Comparison of ENCODE assay signal across 8 cellular contexts in genomic region chr16:70738083-70738977, GRCh38. TPM values are rescaled to one million over a fixed set of nuclear protein-coding genes. Genes with fewer than 3 reads are reported as not detected.
DNase-seq lines count a peak whose midpoint lies in the region; ATAC-seq and TF ChIP-seq lines count a peak whose summit lies in the region.

No MANE protein-coding gene starts in this region.

- peak overlapping the region; percentile 28 to 88 (median 75) for H3K4me3 Mint-ChIP-seq in CD8-positive, alpha-beta memory T cell
- no peak overlapping the region for H3K4me3 Mint-ChIP-seq in memory B cell

- POLR2A ChIA-PET in CD8-positive, alpha-beta memory T cell (lab: Charles Lee) = no interaction called here

- peak overlapping the region; percentile 83 to 99 (median 97) for H3K27ac Mint-ChIP-seq in CD8-positive, alpha-beta memory T cell
- peak overlapping the region; percentile 71 for H3K27ac Mint-ChIP-seq in memory B cell

- H3K36me3 Mint-ChIP-seq in CD8-positive, alpha-beta memory T cell = peaks cover 6 to 39% (median 12%) of the 10 kb centered on the region in 3 donors
- H3K36me3 Mint-ChIP-seq in memory B cell = peaks cover 33% of the 10 kb centered on the region

- peak in 1 of 5 donors; percentile 10 for DNase-seq in CD8-positive, alpha-beta memory T cell
- peak; percentile 69 for DNase-seq in HCEC 1CT
- peak; percentile 88 to 90 for DNase-seq in dermis microvascular lymphatic vessel endothelial cell (ENCODE audit: low read depth in 2 of 2)
- DNase-seq in memory B cell (ENCODE audit: low spot score in 2 of 2) = no peak
- peak; percentile 68 for DNase-seq in ureter (ENCODE audit: low spot score)

- peaks cover 27% of the 10 kb centered on the region for H3K4me1 ChIP-seq in CD8-positive, alpha-beta memory T cell (ENCODE audit: insufficient read depth, low read length)

- no peaks in the 10 kb centered on the region for H3K27me3 ChIP-seq in CD8-positive, alpha-beta memory T cell (ENCODE audit: insufficient read depth, low read length, poor library complexity, severe bottlenecking)

- CTCF ChIA-PET in CD8-positive, alpha-beta memory T cell (lab: Charles Lee) = interaction anchor here (1.0 to 3.0 kb wide), 6 partner anchors 10 to 57 kb away, joined by 3 to 13 read pairs (median 4); no protein-coding TSS in a partner anchor

- no peaks in the 10 kb centered on the region for H3K9me3 Mint-ChIP-seq in CD8-positive, alpha-beta memory T cell
- no peaks in the 10 kb centered on the region for H3K9me3 Mint-ChIP-seq in memory B cell

- H3K36me3 ChIP-seq in CD8-positive, alpha-beta memory T cell (ENCODE audit: insufficient read depth, low read length) = no peaks in the 10 kb centered on the region

- no peaks in the 10 kb centered on the region for H3K9me3 ChIP-seq in CD8-positive, alpha-beta memory T cell (ENCODE audit: low read length)

- peaks cover 32 to 51% (median 32%) of the 10 kb centered on the region in 3 donors for H3K4me1 Mint-ChIP-seq in CD8-positive, alpha-beta memory T cell
- H3K4me1 Mint-ChIP-seq in memory B cell = peaks cover 13% of the 10 kb centered on the region

- peak overlapping the region; percentile 65 for H3K27ac ChIP-seq in CD8-positive, alpha-beta memory T cell (ENCODE audit: low read depth, low read length)

- peak; percentile 86 for ATAC-seq in SK-N-SH treated with all-trans-retinoic acid at 6 μM for 48 hours
- no peak for ATAC-seq in memory B cell (ENCODE audit: low read depth)
- ATAC-seq in HG02884 (IDR thresholded peaks at IDR 0.05; ENCODE audit: unreplicated experiment) = no peak
- no peak for ATAC-seq in GM18868 (IDR thresholded peaks at IDR 0.05; ENCODE audit: unreplicated experiment)

- no peaks in the 10 kb centered on the region for H3K27me3 Mint-ChIP-seq in CD8-positive, alpha-beta memory T cell
- H3K27me3 Mint-ChIP-seq in memory B cell = no peaks in the 10 kb centered on the region

- H3K4me3 ChIP-seq in CD8-positive, alpha-beta memory T cell (ENCODE audit: low read length) = no peak overlapping the region

TF ChIP-seq in SK-N-SH treated with all-trans-retinoic acid at 6 μM for 48 hours, 23 proteins besides CTCF, POLR2A, EP300 and RAD21:
- TF ChIP-seq SNAI2 (CRISPR knock-in tag; IDR thresholded peaks at IDR 0.05) (no peak), ZNF565 (CRISPR knock-in tag; conservative IDR thresholded peaks at IDR 0.05; ENCODE audit: low read depth) (no peak), PPARA (CRISPR knock-in tag; IDR thresholded peaks at IDR 0.05; ENCODE audit: borderline replicate concordance) (no peak), TCF4 (CRISPR knock-in tag; IDR thresholded peaks at IDR 0.05; ENCODE audit: borderline replicate concordance) (no peak), ESRRG (CRISPR knock-in tag; IDR thresholded peaks at IDR 0.05) (no peak), GLIS3 (CRISPR knock-in tag; IDR thresholded peaks at IDR 0.05) (no peak), CREB5 (CRISPR knock-in tag; IDR thresholded peaks at IDR 0.05; ENCODE audit: low read depth) (no peak), TOX (CRISPR knock-in tag; IDR thresholded peaks at IDR 0.05; ENCODE audit: borderline replicate concordance) (no peak)

RNA-seq across cellular contexts. Expression of gene MTSS2, which starts 52.5 kb away (rescaled TPM):
- 1 to 10 TPM; 2.2 to 3.0 TPM for total RNA-seq in CD8-positive, alpha-beta memory T cell
- not detected for polyA plus RNA-seq in CD8-positive, alpha-beta memory T cell
- total RNA-seq in dermis microvascular lymphatic vessel endothelial cell (9.9 and 18.7 TPM in 2 replicates), ureter (83.1 TPM)

Comparison
In these comparisons a context has a peak if more than half of its experiments do, and no peak if none do; other contexts are left out.
1. DNase-seq: peak in HCEC 1CT (single experiment), dermis microvascular lymphatic vessel endothelial cell (2 of 2) and ureter (single experiment); none in memory B cell (0 of 2).